Comparison of ENCODE assay signal across 8 cellular contexts in the genomic region with DNA sequence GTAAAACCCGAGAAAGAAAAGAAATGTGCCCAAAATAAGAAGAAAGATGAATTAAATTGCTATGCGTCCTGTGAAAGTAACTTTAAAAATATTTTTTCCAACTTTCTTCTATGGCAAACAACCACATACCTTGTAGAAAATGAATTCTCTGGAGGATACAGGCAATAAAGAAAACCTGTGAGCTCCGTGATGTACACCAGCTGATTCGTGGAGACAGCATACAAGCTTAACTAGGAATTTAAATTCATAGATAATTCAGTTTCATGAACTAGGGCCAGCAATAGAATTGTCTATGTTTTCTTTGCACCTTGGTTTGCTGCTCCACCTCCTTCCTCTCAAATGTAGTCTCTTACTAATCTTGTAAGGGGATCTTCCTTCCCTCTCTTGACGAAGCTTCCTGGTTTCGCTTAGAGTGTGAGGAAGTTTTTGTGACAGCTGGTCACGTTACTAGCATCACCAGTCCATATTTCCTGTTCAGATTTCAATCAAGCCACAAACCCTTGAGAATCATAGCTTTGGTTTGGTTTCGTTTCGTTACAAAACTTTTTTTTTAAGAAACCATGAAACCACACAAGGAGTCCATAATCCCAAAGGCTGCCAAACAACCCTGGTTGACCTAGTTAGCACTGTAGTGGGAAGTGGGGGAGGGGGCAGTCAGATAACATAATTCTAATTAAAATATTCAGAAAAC. TPM values are rescaled to one million over a fixed set of nuclear protein-coding genes. Genes with fewer than 3 reads are reported as not detected.
DNase-seq lines count a peak whose midpoint lies in the region; ATAC-seq lines count a peak whose summit lies in the region.

No MANE protein-coding gene starts in this region.

- peak overlapping the region; percentile 52 for H3K4me3 Mint-ChIP-seq in activated naive CD8-positive, alpha-beta T cell treated with anti-CD3 and anti-CD28 coated beads, Interleukin-2, amount 50 U/mL, for 24 hours

- peaks cover 18% of the 10 kb centered on the region for H3K4me1 Mint-ChIP-seq in activated naive CD8-positive, alpha-beta T cell treated with anti-CD3 and anti-CD28 coated beads, Interleukin-2, amount 50 U/mL, for 24 hours

- peak; percentile 69 for ATAC-seq in GM19463 (IDR thresholded peaks at IDR 0.05; ENCODE audit: unreplicated experiment)
- peak; percentile 76 for ATAC-seq in activated naive CD8-positive, alpha-beta T cell treated with anti-CD3 and anti-CD28 coated beads, Interleukin-2, amount 50 U/mL, for 24 hours
- ATAC-seq in GM21515 (IDR thresholded peaks at IDR 0.05; ENCODE audit: unreplicated experiment), result no peak

- no peaks in the 10 kb centered on the region for H3K27me3 Mint-ChIP-seq in activated naive CD8-positive, alpha-beta T cell treated with anti-CD3 and anti-CD28 coated beads, Interleukin-2, amount 50 U/mL, for 24 hours

- peak overlapping the region; percentile 47 for H3K27ac Mint-ChIP-seq in activated naive CD8-positive, alpha-beta T cell treated with anti-CD3 and anti-CD28 coated beads, Interleukin-2, amount 50 U/mL, for 24 hours

- no peaks in the 10 kb centered on the region for H3K9me3 Mint-ChIP-seq in activated naive CD8-positive, alpha-beta T cell treated with anti-CD3 and anti-CD28 coated beads, Interleukin-2, amount 50 U/mL, for 24 hours

- DNase-seq in AML-193 (lab: John Stamatoyannopoulos, UW) (peak; percentile 21 to 40), NCI-H460 (ENCODE audit: extremely low read depth, low read depth) (peak; percentile 89), myocyte (ENCODE audit: low read depth) (peak; percentile 86), SHP77 (lab: John Stamatoyannopoulos, UW) (no peak), Ammon's horn (ENCODE audit: low spot score) (no peak)
- peak; percentile 6 for DNase-seq in activated naive CD8-positive, alpha-beta T cell treated with anti-CD3 and anti-CD28 coated beads, Interleukin-2, amount 50 U/mL, for 24 hours

- H3K36me3 Mint-ChIP-seq in activated naive CD8-positive, alpha-beta T cell treated with anti-CD3 and anti-CD28 coated beads, Interleukin-2, amount 50 U/mL, for 24 hours (ENCODE audit: low read depth), result no peaks in the 10 kb centered on the region

RNA-seq across cellular contexts. Expression of gene GREM2, which starts 35.8 kb away (rescaled TPM):
- total RNA-seq in NCI-H460 (2014; rRNA removed; shearing (Covaris generic)), result 44.0 and 50.0 TPM in 2 replicates
- polyA plus RNA-seq in NCI-H460 (2014; cell fraction: nucleus; rRNA removed), result 25.9 and 34.5 TPM in 2 replicates
- 0.08 TPM in 1 of 2 replicates, not detected in the other for total RNA-seq in myocyte
- polyA plus RNA-seq in myocyte (2012), result 0.19 TPM

Comparison
In these comparisons a context has a peak if more than half of its experiments do, and no peak if none do; other contexts are left out.
1. DNase-seq: peak in AML-193 (2 of 2), NCI-H460 (single experiment), activated naive CD8-positive, alpha-beta T cell treated with anti-CD3 and anti-CD28 coated beads, Interleukin-2, amount 50 U/mL, for 24 hours (single experiment) and myocyte (single experiment); none in SHP77 (0 of 2) and Ammon's horn (single experiment).
2. RNA of gene GREM2, which starts 35.8 kb away (total RNA-seq): 44.0 to 50.0 TPM in NCI-H460; 0.08 TPM in myocyte; every median in the first group is over 10 times any median in the second.